In genomic region chr5:14134771-14135170, GRCh38 we compare ENCODE assay signal across 23 cellular contexts.
"Had no signal": no experiment of that assay in that cellular context is flagged by ENCODE, and none has a peak within 500 bp of the region (broad histone marks: within the 10 kb centered on the region; RNA-seq: fewer than 3 reads in every experiment).

No MANE protein-coding gene starts in this region.

- FAIRE-seq: colon, endothelial cell of umbilical vein, keratinocyte had no signal

- H3K27ac ChIP-seq: coronary artery, dorsolateral prefrontal cortex, esophagus muscularis mucosa, gastrocnemius medialis, hepatocyte, left lung, lower lobe of right lung had no signal

- H3K27me3 ChIP-seq: esophagus muscularis mucosa, gastrocnemius medialis, left lung had no signal

- H3K4me1 ChIP-seq: left lung had no signal

- H3K4me3 ChIP-seq: coronary artery, dorsolateral prefrontal cortex, esophagus muscularis mucosa, gastrocnemius medialis, hepatocyte, left lung, lower lobe of right lung, mucosa of descending colon had no signal

- DNase-seq: dermis blood vessel endothelial cell; dorsolateral prefrontal cortex; effector CD4-positive, alpha-beta T cell; effector memory CD4-positive, alpha-beta T cell; gastrocnemius medialis; glutamatergic neuron; head of caudate nucleus; hypothalamus; immature natural killer cell; left cardiac atrium; left lung; left ventricle myocardium superior; lower lobe of right lung; mesenchymal stem cell; mucosa of descending colon; naive B cell; naive thymus-derived CD8-positive, alpha-beta T cell had no signal

- H3K36me3 ChIP-seq: esophagus muscularis mucosa, gastrocnemius medialis, left lung, lower lobe of right lung had no signal

- H3K9me3 ChIP-seq: esophagus muscularis mucosa, gastrocnemius medialis, lower lobe of right lung, mucosa of descending colon had no signal

- ATAC-seq: gastrocnemius medialis; left cardiac atrium; mucosa of descending colon; naive thymus-derived CD8-positive, alpha-beta T cell had no signal
